ENCODE assay signal across 24 cellular contexts in genomic region chr22:20391222-20391621, GRCh38. TPM values are rescaled to one million over a fixed set of nuclear protein-coding genes. Genes with fewer than 3 reads are reported as not detected.
A peak's percentile ranks its signal among the peaks of the same experiment; 100 is the strongest.
DNase-seq lines count a peak whose midpoint lies in the region; ATAC-seq, FAIRE-seq and TF ChIP-seq lines count a peak whose summit lies in the region.
"Had no signal": no experiment of that assay in that cellular context is flagged by ENCODE, and none has a peak within 500 bp of the region (broad histone marks: within the 10 kb centered on the region; RNA-seq: fewer than 3 reads in every experiment).

No MANE protein-coding gene starts in this region.

- H2BK15ac ChIP-seq in H9 (ENCODE audit: low read depth, low read length) (no peak overlapping the region), neuronal stem cell (ENCODE audit: low read length) (no peak overlapping the region)

- CTCF ChIA-PET in CD4-positive, alpha-beta T cell (lab: Charles Lee) = no interaction called here

- ATAC-seq in CD4-positive, alpha-beta T cell (ENCODE audit: poor library complexity) = no peak
- no peak for ATAC-seq in HG02852 (IDR thresholded peaks at IDR 0.05; ENCODE audit: unreplicated experiment)

- H3K27me3 ChIP-seq in CD4-positive, alpha-beta T cell (ENCODE audit: control insufficient read depth, insufficient read depth, low read length) = no peaks in the 10 kb centered on the region
- H3K27me3 ChIP-seq in H9 (ENCODE audit: insufficient read depth, low read length) = no peaks in the 10 kb centered on the region
- H3K27me3 ChIP-seq in neuronal stem cell (ENCODE audit: control insufficient read depth in 3 of 3, insufficient read depth in 3 of 3, low read depth in 1 of 3, low read length in 3 of 3) = no peaks in the 10 kb centered on the region

- H2AK5ac ChIP-seq in H9 (ENCODE audit: insufficient read length, low read length) = no peak overlapping the region
- H2AK5ac ChIP-seq in neuronal stem cell (ENCODE audit: low read depth, low read length) = no peak overlapping the region

- H3K23ac ChIP-seq in H9 (ENCODE audit: insufficient read length, low read depth, low read length) (no peak overlapping the region), neuronal stem cell (ENCODE audit: low read depth, low read length, poor library complexity) (no peak overlapping the region)

- no peak overlapping the region for H3K27ac ChIP-seq in CD4-positive, alpha-beta T cell (ENCODE audit: low read depth, low read length)
- no peak overlapping the region for H3K27ac ChIP-seq in H9 (ENCODE audit: insufficient read length, low read depth, low read length)
- H3K27ac ChIP-seq in neuronal stem cell (replicated peaks; ENCODE audit: low read length) = no peak overlapping the region
- H3K27ac ChIP-seq: C4-2B, GM23248, SK-N-MC had no signal

- TF ChIP-seq CTCF in CD4-positive, alpha-beta T cell (IDR thresholded peaks at IDR 0.05) = no peak
- TF ChIP-seq CTCF in H9 (conservative IDR thresholded peaks at IDR 0.05) = no peak

- H3K27ac Mint-ChIP-seq in CD4-positive, alpha-beta T cell = peak overlapping the region; percentile 44
- H3K27ac Mint-ChIP-seq in H9 = no peak overlapping the region

- POLR2A ChIA-PET in CD4-positive, alpha-beta T cell (lab: Charles Lee) = no interaction called here

- H4K5ac ChIP-seq in H9 (ENCODE audit: insufficient read length, low read depth, low read length) = no peak overlapping the region

- no peak overlapping the region for H3T11ph ChIP-seq in H9 (ENCODE audit: low read length)

- H3K79me1 ChIP-seq in H9 (ENCODE audit: insufficient read depth, low read depth, low read length, poor library complexity, severe bottlenecking) (no peaks in the 10 kb centered on the region), neuronal stem cell (ENCODE audit: low read depth, low read length) (peaks cover 5% of the 10 kb centered on the region)

- no peak overlapping the region for H3K9ac ChIP-seq in H9 (ENCODE audit: extremely low read depth, insufficient read length, low read length)
- H3K9ac ChIP-seq in neuronal stem cell (ENCODE audit: low read depth, low read length, poor library complexity) = no peak overlapping the region
- H3K9ac ChIP-seq: GM23248 had no signal

- no peak overlapping the region for H3K56ac ChIP-seq in H9 (ENCODE audit: insufficient read length, low read depth, low read length)

- no peak overlapping the region for H4K8ac ChIP-seq in H9 (replicated peaks; ENCODE audit: insufficient read length, low read depth, low read length)
- no peak overlapping the region for H4K8ac ChIP-seq in neuronal stem cell (ENCODE audit: low read depth, low read length)

- intact Hi-C loops in CD4-positive, alpha-beta T cell (cut with DNase I, micrococcal nuclease) = loop anchor here (5.0 to 10.0 kb wide), 5 partner anchors 69 to 466 kb away; partner anchors contain the start of genes ARVCF (in 1 of the 2), DGCR6L (in 1 of the 2), PI4KA (in 1 of the 2) and RANBP1 (in 1 of the 2)

- peak overlapping the region; percentile 63 for H3K4me3 Mint-ChIP-seq in CD4-positive, alpha-beta T cell
- H3K4me3 Mint-ChIP-seq in H9 = no peak overlapping the region

- no peaks in the 10 kb centered on the region for H3K36me3 Mint-ChIP-seq in CD4-positive, alpha-beta T cell (ENCODE audit: low read depth)
- peaks cover 0 to 8% (median 0%) of the 10 kb centered on the region in 3 experiments; a peak in 2 of 7 replicates for H3K36me3 Mint-ChIP-seq in H9 (ENCODE audit: insufficient read depth in 1 of 3, low read depth in 3 of 3)

- H2AFZ ChIP-seq in H9 (ENCODE audit: low read length) (no peak overlapping the region), neuronal stem cell (ENCODE audit: low read length) (peak overlapping the region; percentile 26)
- H2AFZ ChIP-seq: GM23248 had no signal

- no peak for DNase-seq in CD4-positive, alpha-beta T cell
- DNase-seq in H9 = peak; percentile 12
- DNase-seq in ecto neural progenitor cell (ENCODE audit: low spot score) = peak; percentile 22
- DNase-seq in neuronal stem cell (ENCODE audit: low spot score) = no peak
- no peak for DNase-seq in GM12892 (ENCODE audit: insufficient read length)
- no peak for DNase-seq in SK-N-DZ (ENCODE audit: low spot score)
- DNase-seq: DMS153, GM23248, H7, KG1, NCI-H1048, NCI-H1417, NCI-H1694, NCI-H2081, NCI-H226, NCI-H510A, NCI-H69, RPMI8226, SHP77 treated with DMSO at 0.1 percent for 48 hours had no signal

- no peaks in the 10 kb centered on the region for H3K9me3 ChIP-seq in CD4-positive, alpha-beta T cell (ENCODE audit: control insufficient read depth, low read length)
- no peaks in the 10 kb centered on the region for H3K9me3 ChIP-seq in H9 (ENCODE audit: control insufficient read depth, low read depth, low read length)
- peaks cover 2 to 3% of the 10 kb centered on the region in 2 donors for H3K9me3 ChIP-seq in neuronal stem cell (replicated peaks in 1 of 2; ENCODE audit: control insufficient read depth in 2 of 2, insufficient read depth in 1 of 2, low read depth in 1 of 2, low read length in 2 of 2)

- H2BK20ac ChIP-seq in H9 (ENCODE audit: low read depth, low read length, poor library complexity, severe bottlenecking) = no peak overlapping the region

- H3K4me3 ChIP-seq in neuronal stem cell (ENCODE audit: low read length in 2 of 2) = no peak overlapping the region
- H3K4me3 ChIP-seq: GM23248, SK-N-MC had no signal

- H3K4ac ChIP-seq in H9 (ENCODE audit: low read depth, low read length) (no peak overlapping the region), neuronal stem cell (ENCODE audit: low read length) (no peak overlapping the region)

- whole genome bisulfite sequencing in H9 (ENCODE audit: extremely low coverage, insufficient read length, low lambda C conversion rate) = no CpG with 5 or more reads among the region's 4 CpGs
- WGBS in neuronal stem cell (ENCODE audit: extremely low coverage in 2 of 2, insufficient read length in 2 of 2, insufficient replicate concordance in 1 of 2), 2 donors = no CpG with 5 or more reads among the region's 4 CpGs

- H2BK5ac ChIP-seq in H9 (ENCODE audit: insufficient read length, low read length) = no peak overlapping the region
- H2BK5ac ChIP-seq in neuronal stem cell (ENCODE audit: low read length) = no peak overlapping the region

- no peaks in the 10 kb centered on the region for H3K9me3 Mint-ChIP-seq in CD4-positive, alpha-beta T cell
- no peaks in the 10 kb centered on the region for H3K9me3 Mint-ChIP-seq in H9

- H3K27me3 Mint-ChIP-seq in CD4-positive, alpha-beta T cell = no peaks in the 10 kb centered on the region
- peaks cover 8% of the 10 kb centered on the region for H3K27me3 Mint-ChIP-seq in H9 (ENCODE audit: low read depth)

- H3K14ac ChIP-seq in H9 (ENCODE audit: insufficient read depth, low read length) (no peak overlapping the region), neuronal stem cell (ENCODE audit: low read length) (no peak overlapping the region)

- no peak overlapping the region for H3K18ac ChIP-seq in H9 (ENCODE audit: insufficient read length, low read depth, low read length)
- no peak overlapping the region for H3K18ac ChIP-seq in neuronal stem cell (ENCODE audit: low read length)

- H3K4me1 ChIP-seq in H9 (ENCODE audit: insufficient read depth, low read length) (peaks cover 8% of the 10 kb centered on the region; the same call in 1 of the 2 replicates), neuronal stem cell (ENCODE audit: control insufficient read depth in 2 of 2, insufficient read depth in 1 of 2, low read depth in 1 of 2, low read length in 2 of 2) (peaks cover 9 to 10% of the 10 kb centered on the region in 2 donors)

- H3K79me2 ChIP-seq in H9 (ENCODE audit: insufficient read depth, low read length) = peaks cover 5% of the 10 kb centered on the region; the same call in 1 of the 2 replicates

- H4K20me1 ChIP-seq in H9 (ENCODE audit: control insufficient read depth, insufficient read depth, insufficient read length) = no peaks in the 10 kb centered on the region

- H3K4me1 Mint-ChIP-seq in CD4-positive, alpha-beta T cell (ENCODE audit: low read depth) = peaks cover 19% of the 10 kb centered on the region
- peaks cover 17 to 20% of the 10 kb centered on the region in 2 experiments for H3K4me1 Mint-ChIP-seq in H9

- H4K91ac ChIP-seq in H9 (ENCODE audit: insufficient read length, low read depth, low read length) (no peak overlapping the region), neuronal stem cell (ENCODE audit: low read depth, low read length, poor library complexity) (no peak overlapping the region)

- H3K36me3 ChIP-seq in neuronal stem cell (replicated peaks in 1 of 2; ENCODE audit: control insufficient read depth in 2 of 2, insufficient read depth in 2 of 2, low read length in 2 of 2) = peaks cover 1 to 9% of the 10 kb centered on the region in 2 donors

- no peak for TF ChIP-seq POLR2A in GM12892 (IDR thresholded peaks at IDR 0.05; ENCODE audit: low read depth, low read length)

- FAIRE-seq in GM12892 (lab: Jason Lieb, UNC) = no peak
- FAIRE-seq: GM18507, HTR-8/SVneo had no signal

- no peak overlapping the region for H2BK120ac ChIP-seq in H9 (ENCODE audit: low read depth, low read length, poor library complexity, severe bottlenecking)
- no peak overlapping the region for H2BK120ac ChIP-seq in neuronal stem cell (ENCODE audit: low read depth, low read length)

- H3K23me2 ChIP-seq in H9 (ENCODE audit: insufficient read length, low read depth, low read length, poor library complexity, severe bottlenecking) = peaks cover 4% of the 10 kb centered on the region

- no peak overlapping the region for H3K4me2 ChIP-seq in H9 (ENCODE audit: insufficient read depth, insufficient read length, low read length)
- no peak overlapping the region for H3K4me2 ChIP-seq in neuronal stem cell (ENCODE audit: insufficient read depth, low read length, poor library complexity, severe bottlenecking)

- H2BK12ac ChIP-seq in H9 (ENCODE audit: insufficient read length, low read depth, low read length) = no peak overlapping the region
- no peak overlapping the region for H2BK12ac ChIP-seq in neuronal stem cell (ENCODE audit: low read length)

RNA-seq across cellular contexts. Expression of gene ZNF74, which starts 2.7 kb away (rescaled TPM):
- 1 to 10 TPM; 1.7 to 2.3 TPM for total RNA-seq in CD4-positive, alpha-beta T cell
- total RNA-seq in H9 (2021) = 29.8 and 34.3 TPM in 2 replicates
- polyA plus RNA-seq in neuronal stem cell (2013, experiment 1 of 2) = 20.1 TPM
- 20.2 TPM for polyA plus RNA-seq in neuronal stem cell (2013, experiment 2 of 2)
- 3.3 TPM for polyA plus RNA-seq in GM12892 (2012; ENCODE audit: missing spikeins)
- polyA plus RNA-seq in SK-N-DZ (2014; cell fraction: cytosol; rRNA removed) = 37.7 and 53.3 TPM in 2 replicates
- 30.5 and 43.1 TPM in 2 replicates for polyA plus RNA-seq in SK-N-DZ (2014; cell fraction: nucleus; rRNA removed)

RNA-seq across cellular contexts. Expression of gene SCARF2, which starts 46.4 kb away (rescaled TPM):
- total RNA-seq in CD4-positive, alpha-beta T cell = 1 to 10 TPM; 2.5 to 3.1 TPM
- 10.8 and 12.7 TPM in 2 replicates for total RNA-seq in H9 (2021)
- polyA plus RNA-seq in neuronal stem cell (2013, experiment 1 of 2) = 3.7 TPM
- 2.8 TPM for polyA plus RNA-seq in neuronal stem cell (2013, experiment 2 of 2)
- polyA plus RNA-seq in GM12892 (2012; ENCODE audit: missing spikeins) = not detected
- polyA plus RNA-seq in SK-N-DZ (2014; cell fraction: cytosol; rRNA removed) = 30.3 and 31.2 TPM in 2 replicates
- polyA plus RNA-seq in SK-N-DZ (2014; cell fraction: nucleus; rRNA removed) = 42.9 and 46.9 TPM in 2 replicates

Comparison
In these comparisons a context has a peak if more than half of its experiments do, and no peak if none do; other contexts are left out.
1. DNase-seq: peak in H9 (single experiment) and ecto neural progenitor cell (single experiment); none in CD4-positive, alpha-beta T cell (0 of 10), neuronal stem cell (single experiment), GM12892 (single experiment) and SK-N-DZ (single experiment).